Comparison of ENCODE assay signal across 8 cellular contexts in the genomic region with DNA sequence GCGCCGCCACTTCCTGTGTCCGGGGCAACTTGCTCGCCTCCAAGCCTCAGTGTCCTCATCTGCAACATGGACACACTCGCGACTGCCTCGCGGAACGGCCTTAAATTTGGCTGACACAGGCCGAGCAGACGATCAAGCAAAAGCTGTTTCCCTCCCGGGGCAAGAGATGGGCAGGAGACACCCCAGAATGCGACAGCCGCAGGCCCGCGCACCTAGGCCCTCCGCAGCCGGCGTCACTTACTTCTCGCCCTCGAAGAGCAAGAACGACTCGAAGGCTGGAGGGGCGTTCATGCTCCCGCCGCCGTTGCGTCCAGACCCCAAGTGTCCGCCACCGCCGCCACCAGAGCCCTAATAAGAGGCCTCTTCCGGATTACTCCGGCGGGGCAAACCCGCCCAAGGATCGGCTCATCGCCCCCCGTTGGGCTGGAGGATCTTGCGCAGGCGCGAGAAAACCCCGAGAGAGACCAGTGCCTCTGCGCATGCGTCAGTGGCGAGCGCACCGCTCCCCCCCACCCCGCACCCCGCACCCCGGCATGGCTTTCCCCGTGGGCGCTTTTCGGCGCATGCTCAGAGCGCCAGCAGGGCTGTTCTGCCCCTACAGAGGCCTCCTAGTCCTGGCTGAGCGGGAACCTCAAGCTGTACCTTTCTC. TPM values are rescaled to one million over a fixed set of nuclear protein-coding genes. Genes with fewer than 3 reads are reported as not detected.
DNase-seq lines count a peak whose midpoint lies in the region; ATAC-seq and FAIRE-seq lines count a peak whose summit lies in the region.
"Not testable (repeated sequence)": the region's sequence is repeated elsewhere in the genome, so short reads cannot be mapped to it uniquely, and the experiment has no call there.

A gene (minus strand): TSS at position 353 of the 649 bp plus-strand sequence. CDS start 62 bp downstream, at position 291.

- H3K4me3 Mint-ChIP-seq in CD4-positive, CD25-positive, alpha-beta regulatory T cell, result peak within 1 kb of the TSS in 3 of 4 donors; percentile 77 to 86 (median 84)
- H3K4me3 Mint-ChIP-seq in dendritic cell treated with granulocyte-macrophage colony-stimulating factor and Interleukin-4, amounts not matched to agents 40 ng/mL and 50 ng/mL, for 4 days, result peak within 1 kb of the TSS; percentile 80

- not testable (repeated sequence) for FAIRE-seq in small intestine (lab: Jason Lieb, UNC)

- H3K27ac Mint-ChIP-seq in CD4-positive, CD25-positive, alpha-beta regulatory T cell, result peak within 1 kb of the TSS in 1 of 3 donors; percentile 51
- peak within 1 kb of the TSS; percentile 74 for H3K27ac Mint-ChIP-seq in dendritic cell treated with granulocyte-macrophage colony-stimulating factor and Interleukin-4, amounts not matched to agents 40 ng/mL and 50 ng/mL, for 4 days

- H3K4me1 ChIP-seq in CD4-positive, CD25-positive, alpha-beta regulatory T cell (ENCODE audit: control insufficient read depth, insufficient read depth, low read length, poor library complexity, severe bottlenecking); small intestine (ENCODE audit: control insufficient read depth in 2 of 2, insufficient read depth in 1 of 2, low read depth in 1 of 2, low read length in 1 of 2): not testable (repeated sequence)

- not testable (repeated sequence) for H3K4me3 ChIP-seq in CD4-positive, CD25-positive, alpha-beta regulatory T cell (ENCODE audit: low read depth, low read length)
- peak within 1 kb of the TSS in 1 of 2 donors; percentile 23 for H3K4me3 ChIP-seq in small intestine (ENCODE audit: low read depth in 1 of 2, low read length in 2 of 2)

- intact Hi-C loops in dendritic cell treated with granulocyte-macrophage colony-stimulating factor and Interleukin-4, amounts not matched to agents 40 ng/mL and 50 ng/mL, for 4 days (cut with micrococcal nuclease); left colon (cut with DNase I, micrococcal nuclease): not testable (repeated sequence)

- H3K27me3 Mint-ChIP-seq in CD4-positive, CD25-positive, alpha-beta regulatory T cell; dendritic cell treated with granulocyte-macrophage colony-stimulating factor and Interleukin-4, amounts not matched to agents 40 ng/mL and 50 ng/mL, for 4 days: not testable (repeated sequence)

- 0 to 2% (median 0%) methylated on average over 10 to 26 of the region's 56 CpGs for WGBS in small intestine, 3 donors

- not testable (repeated sequence) for H3K27me3 ChIP-seq in CD4-positive, CD25-positive, alpha-beta regulatory T cell (ENCODE audit: control insufficient read depth, insufficient read depth, low read length); small intestine (ENCODE audit: control insufficient read depth in 2 of 2, insufficient read depth in 2 of 2, low read length in 2 of 2)

- peak; percentile 70 to 73 for ATAC-seq in CD4-positive, CD25-positive, alpha-beta regulatory T cell (ENCODE audit: low read depth in 2 of 2)
- ATAC-seq in GM19025 (IDR thresholded peaks at IDR 0.05; ENCODE audit: low read depth, unreplicated experiment) (peak; percentile 73), HG02623 (IDR thresholded peaks at IDR 0.05; ENCODE audit: unreplicated experiment) (peak; percentile 80), HG03571 (IDR thresholded peaks at IDR 0.05; ENCODE audit: unreplicated experiment) (peak; percentile 43), left colon (peak; percentile 85)

- not testable (repeated sequence) for H3K36me3 Mint-ChIP-seq in CD4-positive, CD25-positive, alpha-beta regulatory T cell; dendritic cell treated with granulocyte-macrophage colony-stimulating factor and Interleukin-4, amounts not matched to agents 40 ng/mL and 50 ng/mL, for 4 days (ENCODE audit: low read depth)

- DNase-seq in CD4-positive, CD25-positive, alpha-beta regulatory T cell, result peak in 2 of 3 donors; percentile 40 to 90
- DNase-seq in T-helper 9 cell (peak; percentile 78), left colon (peak in 1 of 2 donors; percentile 95), small intestine (peak; percentile 69)

- not testable (repeated sequence) for H3K4me1 Mint-ChIP-seq in CD4-positive, CD25-positive, alpha-beta regulatory T cell; dendritic cell treated with granulocyte-macrophage colony-stimulating factor and Interleukin-4, amounts not matched to agents 40 ng/mL and 50 ng/mL, for 4 days (ENCODE audit: low read depth)

- not testable (repeated sequence) for H3K36me3 ChIP-seq in CD4-positive, CD25-positive, alpha-beta regulatory T cell (ENCODE audit: control insufficient read depth, insufficient read depth, low read length); small intestine (ENCODE audit: control insufficient read depth in 2 of 2, insufficient read depth in 2 of 2, low read length in 2 of 2)

- not testable (repeated sequence) for H3K9me3 Mint-ChIP-seq in CD4-positive, CD25-positive, alpha-beta regulatory T cell; dendritic cell treated with granulocyte-macrophage colony-stimulating factor and Interleukin-4, amounts not matched to agents 40 ng/mL and 50 ng/mL, for 4 days

- not testable (repeated sequence) for H3K27ac ChIP-seq in CD4-positive, CD25-positive, alpha-beta regulatory T cell (ENCODE audit: insufficient read depth, low read length, poor library complexity, severe bottlenecking); small intestine (ENCODE audit: low read depth in 1 of 2, low read length in 1 of 2)

- not testable (repeated sequence) for H3K9me3 ChIP-seq in CD4-positive, CD25-positive, alpha-beta regulatory T cell (ENCODE audit: control insufficient read depth in 2 of 2, low read length in 2 of 2); small intestine (ENCODE audit: control insufficient read depth, low read depth)

RNA-seq across cellular contexts. Expression of the gene that starts here (rescaled TPM):
- total RNA-seq in CD4-positive, CD25-positive, alpha-beta regulatory T cell, result 56.4 TPM
- polyA plus RNA-seq in CD4-positive, CD25-positive, alpha-beta regulatory T cell, result 1 to 10 TPM; 1.3 to 3.3 (median 1.9) TPM
- total RNA-seq in left colon, result 10 to 100 TPM in 1 of 2 donors, 1 to 10 TPM in 1; 7.9 to 11.9 TPM
- polyA plus RNA-seq in small intestine, result 1 to 10 TPM; 1.1 to 1.8 (median 1.1) TPM
